18 cellular contexts compared by ENCODE assay signal in the genomic region with DNA sequence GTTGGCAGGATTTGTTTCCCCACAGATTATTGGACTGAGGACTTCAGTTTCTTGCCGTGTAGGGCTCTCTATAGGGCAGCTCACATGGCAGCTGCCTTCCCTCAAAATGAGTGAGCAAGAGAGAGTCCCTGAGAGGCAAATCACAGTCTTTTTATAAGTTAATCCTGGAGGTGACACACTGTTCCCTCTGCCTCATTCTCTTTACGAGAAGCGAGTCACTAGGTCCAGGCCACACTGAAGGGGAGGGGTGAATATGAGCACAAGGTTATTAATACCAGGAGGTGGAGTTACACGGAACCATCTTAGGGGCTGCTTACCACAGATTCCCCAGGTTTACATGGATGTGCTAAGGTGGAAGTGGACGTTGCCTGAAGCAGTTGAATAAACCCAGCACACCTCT.
DNase-seq lines count a peak whose midpoint lies in the region; ATAC-seq, FAIRE-seq and TF ChIP-seq lines count a peak whose summit lies in the region.
"Had no signal": no experiment of that assay in that cellular context is flagged by ENCODE, and none has a peak within 500 bp of the region (broad histone marks: within the 10 kb centered on the region; RNA-seq: fewer than 3 reads in every experiment).

No MANE protein-coding gene starts in this region.

- H3K79me2 ChIP-seq in astrocyte (ENCODE audit: insufficient read depth, low read length), result peaks cover 95% of the 10 kb centered on the region

- peaks cover 27% of the 10 kb centered on the region for H3K4me1 ChIP-seq in astrocyte (ENCODE audit: insufficient read depth, low read length)
- peaks cover 12% of the 10 kb centered on the region for H3K4me1 ChIP-seq in right cardiac atrium (ENCODE audit: control insufficient read depth, insufficient read depth, low read length)
- peaks cover 42 to 94% of the 10 kb centered on the region in 2 donors for H3K4me1 ChIP-seq in thoracic aorta (ENCODE audit: control insufficient read depth in 1 of 2, low read depth in 2 of 2)

- POLR2A ChIA-PET in activated CD8-positive, alpha-beta T cell treated with anti-CD3 and anti-CD28 coated beads for 36 hours (lab: Charles Lee), result no interaction called here
- POLR2A ChIA-PET in activated CD8-positive, alpha-beta T cell treated with anti-CD3 and anti-CD28 coated beads, Interleukin-2, amount 10 ng/mL, durations not matched to agents 7 days and 5 days (lab: Charles Lee), result no interaction called here

- H3K9ac ChIP-seq in astrocyte (ENCODE audit: low read length), result no peak overlapping the region

- no peaks in the 10 kb centered on the region for H3K27me3 Mint-ChIP-seq in activated CD8-positive, alpha-beta T cell treated with anti-CD3 and anti-CD28 coated beads for 36 hours
- no peaks in the 10 kb centered on the region for H3K27me3 Mint-ChIP-seq in activated CD8-positive, alpha-beta T cell treated with anti-CD3 and anti-CD28 coated beads, Interleukin-2, amount 10 ng/mL, durations not matched to agents 7 days and 5 days (ENCODE audit: low read depth)
- no peaks in the 10 kb centered on the region for H3K27me3 Mint-ChIP-seq in astrocyte (ENCODE audit: low read depth, unreplicated experiment)

- peaks cover 8% of the 10 kb centered on the region for H3K36me3 Mint-ChIP-seq in activated CD8-positive, alpha-beta T cell treated with anti-CD3 and anti-CD28 coated beads for 36 hours (ENCODE audit: low read depth)
- H3K36me3 Mint-ChIP-seq in activated CD8-positive, alpha-beta T cell treated with anti-CD3 and anti-CD28 coated beads, Interleukin-2, amount 10 ng/mL, durations not matched to agents 7 days and 5 days (ENCODE audit: low read depth), result peaks cover 21% of the 10 kb centered on the region
- peaks cover 28% of the 10 kb centered on the region for H3K36me3 Mint-ChIP-seq in astrocyte (ENCODE audit: low read depth, unreplicated experiment)

- no peak for FAIRE-seq in astrocyte (lab: Jason Lieb, UNC)
- FAIRE-seq: A204.1, GM12891 had no signal

- no peaks in the 10 kb centered on the region for H3K9me3 Mint-ChIP-seq in activated CD8-positive, alpha-beta T cell treated with anti-CD3 and anti-CD28 coated beads for 36 hours
- no peaks in the 10 kb centered on the region for H3K9me3 Mint-ChIP-seq in activated CD8-positive, alpha-beta T cell treated with anti-CD3 and anti-CD28 coated beads, Interleukin-2, amount 10 ng/mL, durations not matched to agents 7 days and 5 days (ENCODE audit: insufficient read depth)
- H3K9me3 Mint-ChIP-seq in astrocyte (ENCODE audit: unreplicated experiment), result no peaks in the 10 kb centered on the region
- H3K9me3 Mint-ChIP-seq: activated T-helper 2 cell treated with anti-CD3 and anti-CD28 coated beads, Interferon-gamma antibody, Interleukin-2, Interleukin-4, amounts not matched to agents 10 μg/mL and 5 μg/mL and 100 μg/mL, durations not matched to agents 14 hours and 24 hours and 36 hours had no signal

- H3K27ac ChIP-seq in astrocyte (ENCODE audit: low read depth, low read length), result peak overlapping the region; percentile 43
- H3K27ac ChIP-seq in right cardiac atrium (ENCODE audit: low read length), result peak overlapping the region; percentile 78
- H3K27ac ChIP-seq in thoracic aorta, result peak overlapping the region; percentile 76 to 87

- H3K4me3 ChIP-seq in astrocyte (ENCODE audit: insufficient read depth, low read depth, low read length) (no peak overlapping the region), right cardiac atrium (ENCODE audit: low read length) (no peak overlapping the region), thoracic aorta (no peak overlapping the region)

- no peak overlapping the region for H3K4me3 Mint-ChIP-seq in activated CD8-positive, alpha-beta T cell treated with anti-CD3 and anti-CD28 coated beads for 36 hours
- no peak overlapping the region for H3K4me3 Mint-ChIP-seq in activated CD8-positive, alpha-beta T cell treated with anti-CD3 and anti-CD28 coated beads, Interleukin-2, amount 10 ng/mL, durations not matched to agents 7 days and 5 days
- no peak overlapping the region for H3K4me3 Mint-ChIP-seq in astrocyte (ENCODE audit: unreplicated experiment)

- CTCF ChIA-PET in activated CD8-positive, alpha-beta T cell treated with anti-CD3 and anti-CD28 coated beads for 36 hours (lab: Charles Lee), result interaction anchor here (1.0 to 1.7 kb wide), 3 partner anchors 9 to 724 kb away, joined by 3 to 5 read pairs (median 3); no protein-coding TSS in a partner anchor
- CTCF ChIA-PET in activated CD8-positive, alpha-beta T cell treated with anti-CD3 and anti-CD28 coated beads, Interleukin-2, amount 10 ng/mL, durations not matched to agents 7 days and 5 days (lab: Charles Lee), result no interaction called here

- no peaks in the 10 kb centered on the region for H3K9me3 ChIP-seq in astrocyte (ENCODE audit: insufficient read depth, low read depth, low read length)
- no peaks in the 10 kb centered on the region for H3K9me3 ChIP-seq in right cardiac atrium (ENCODE audit: control insufficient read depth, low read length)
- H3K9me3 ChIP-seq in thoracic aorta, result no peaks in the 10 kb centered on the region

- WGBS in right cardiac atrium, result 64% methylated on average over 5 of the region's 5 CpGs

- H2AFZ ChIP-seq in astrocyte (ENCODE audit: low read depth, low read length), result no peak overlapping the region

- H4K20me1 ChIP-seq in astrocyte (ENCODE audit: insufficient read depth, low read length), result peaks cover 76% of the 10 kb centered on the region

- H3K4me1 Mint-ChIP-seq in activated CD8-positive, alpha-beta T cell treated with anti-CD3 and anti-CD28 coated beads for 36 hours (ENCODE audit: low read depth), result peaks cover 2% of the 10 kb centered on the region
- no peaks in the 10 kb centered on the region for H3K4me1 Mint-ChIP-seq in activated CD8-positive, alpha-beta T cell treated with anti-CD3 and anti-CD28 coated beads, Interleukin-2, amount 10 ng/mL, durations not matched to agents 7 days and 5 days (ENCODE audit: low read depth)
- H3K4me1 Mint-ChIP-seq in astrocyte (ENCODE audit: low read depth, unreplicated experiment), result peaks cover 40% of the 10 kb centered on the region

- no peak overlapping the region for H3K27ac Mint-ChIP-seq in activated CD8-positive, alpha-beta T cell treated with anti-CD3 and anti-CD28 coated beads for 36 hours
- no peak overlapping the region for H3K27ac Mint-ChIP-seq in activated CD8-positive, alpha-beta T cell treated with anti-CD3 and anti-CD28 coated beads, Interleukin-2, amount 10 ng/mL, durations not matched to agents 7 days and 5 days
- peak overlapping the region; percentile 82 for H3K27ac Mint-ChIP-seq in astrocyte (ENCODE audit: unreplicated experiment)
- H3K27ac Mint-ChIP-seq: activated T-helper 2 cell treated with anti-CD3 and anti-CD28 coated beads, Interferon-gamma antibody, Interleukin-2, Interleukin-4, amounts not matched to agents 10 μg/mL and 5 μg/mL and 100 μg/mL, durations not matched to agents 14 hours and 24 hours and 36 hours had no signal

- ATAC-seq in activated CD8-positive, alpha-beta T cell treated with anti-CD3 and anti-CD28 coated beads for 36 hours, result peak; percentile 30
- ATAC-seq in activated CD8-positive, alpha-beta T cell treated with anti-CD3 and anti-CD28 coated beads, Interleukin-2, amount 10 ng/mL, durations not matched to agents 7 days and 5 days, result no peak
- ATAC-seq in right cardiac atrium (peak; percentile 82 to 86), thoracic aorta (ENCODE audit: insufficient number of reproducible peaks, low FRiP score, low read depth) (peak; percentile 87)

- H3K4me2 ChIP-seq in astrocyte (ENCODE audit: low read length), result no peak overlapping the region

- intact Hi-C loops in activated CD8-positive, alpha-beta T cell treated with anti-CD3 and anti-CD28 coated beads for 36 hours (cut with micrococcal nuclease), result no loop called here
- intact Hi-C loops in right cardiac atrium (cut with DNase I), result no loop called here

- TF ChIP-seq CTCF in activated CD8-positive, alpha-beta T cell treated with anti-CD3 and anti-CD28 coated beads for 36 hours (IDR thresholded peaks at IDR 0.05), result no peak
- TF ChIP-seq CTCF in astrocyte (IDR thresholded peaks at IDR 0.05; ENCODE audit: insufficient read depth, low read depth, low read length) (no peak), thoracic aorta (IDR thresholded peaks at IDR 0.05) (no peak)

- no peak for DNase-seq in activated CD8-positive, alpha-beta T cell treated with anti-CD3 and anti-CD28 coated beads for 36 hours
- no peak for DNase-seq in activated CD8-positive, alpha-beta T cell treated with anti-CD3 and anti-CD28 coated beads, Interleukin-2, amount 10 ng/mL, durations not matched to agents 7 days and 5 days
- DNase-seq in astrocyte (ENCODE audit: low read depth) (peak; percentile 40), right cardiac atrium (no peak), thoracic aorta (ENCODE audit: low spot score) (peak; percentile 54), C1 segment of cervical spinal cord (lab: John Stamatoyannopoulos, UW) (no peak), NCI-H774 (lab: John Stamatoyannopoulos, UW) (no peak)
- DNase-seq in activated CD4-positive, alpha-beta T cell treated with anti-CD3 and anti-CD28 coated beads, Interleukin-2, amount 50 U/mL, for 1 hour, result no peak
- DNase-seq: central memory CD4-positive, alpha-beta T cell; foreskin melanocyte; kidney glomerular epithelial cell; NCI-H446 treated with DMSO at 0.1 percent for 48 hours; SHP77 treated with DMSO at 0.1 percent for 48 hours; stimulated activated CD4-positive, alpha-beta T cell treated with anti-CD3 and anti-CD28 coated beads, Interleukin-2, amount 100 ng/mL, for 48 hours; stimulated activated naive CD4-positive, alpha-beta T cell treated with Interleukin-2 at 50 U/mL for 16 hours had no signal

- peaks cover 20% of the 10 kb centered on the region for H3K36me3 ChIP-seq in astrocyte (ENCODE audit: insufficient read depth, low read length)
- no peaks in the 10 kb centered on the region for H3K36me3 ChIP-seq in thoracic aorta

- H3K27me3 ChIP-seq in astrocyte (ENCODE audit: insufficient read depth, low read length) (no peaks in the 10 kb centered on the region), right cardiac atrium (ENCODE audit: control insufficient read depth, insufficient read depth) (no peaks in the 10 kb centered on the region), thoracic aorta (replicated peaks; ENCODE audit: insufficient read depth) (no peaks in the 10 kb centered on the region)

Comparison
In these comparisons a context has a peak if more than half of its experiments do, and no peak if none do; other contexts are left out.
1. DNase-seq: peak in astrocyte (single experiment) and thoracic aorta (single experiment); none in activated CD8-positive, alpha-beta T cell treated with anti-CD3 and anti-CD28 coated beads for 36 hours (single experiment), activated CD8-positive, alpha-beta T cell treated with anti-CD3 and anti-CD28 coated beads, Interleukin-2, amount 10 ng/mL, durations not matched to agents 7 days and 5 days (single experiment), right cardiac atrium (0 of 3), C1 segment of cervical spinal cord (0 of 14), activated CD4-positive, alpha-beta T cell treated with anti-CD3 and anti-CD28 coated beads, Interleukin-2, amount 50 U/mL, for 1 hour (single experiment) and NCI-H774 (single experiment).
2. Peak in every context shown above with its lines, with median percentiles within 50 percentile points of each other: H3K27ac ChIP-seq.